Comparison of ENCODE assay signal across 1 cellular context in genomic region chr11:73012121-73012863, GRCh38.
TF ChIP-seq lines count a peak whose summit lies in the region.

No MANE protein-coding gene starts in this region.

TF ChIP-seq in WTC11, 78 proteins besides CTCF, POLR2A, EP300 and RAD21 (continued from another document):
- TF ChIP-seq, protein P1, sequence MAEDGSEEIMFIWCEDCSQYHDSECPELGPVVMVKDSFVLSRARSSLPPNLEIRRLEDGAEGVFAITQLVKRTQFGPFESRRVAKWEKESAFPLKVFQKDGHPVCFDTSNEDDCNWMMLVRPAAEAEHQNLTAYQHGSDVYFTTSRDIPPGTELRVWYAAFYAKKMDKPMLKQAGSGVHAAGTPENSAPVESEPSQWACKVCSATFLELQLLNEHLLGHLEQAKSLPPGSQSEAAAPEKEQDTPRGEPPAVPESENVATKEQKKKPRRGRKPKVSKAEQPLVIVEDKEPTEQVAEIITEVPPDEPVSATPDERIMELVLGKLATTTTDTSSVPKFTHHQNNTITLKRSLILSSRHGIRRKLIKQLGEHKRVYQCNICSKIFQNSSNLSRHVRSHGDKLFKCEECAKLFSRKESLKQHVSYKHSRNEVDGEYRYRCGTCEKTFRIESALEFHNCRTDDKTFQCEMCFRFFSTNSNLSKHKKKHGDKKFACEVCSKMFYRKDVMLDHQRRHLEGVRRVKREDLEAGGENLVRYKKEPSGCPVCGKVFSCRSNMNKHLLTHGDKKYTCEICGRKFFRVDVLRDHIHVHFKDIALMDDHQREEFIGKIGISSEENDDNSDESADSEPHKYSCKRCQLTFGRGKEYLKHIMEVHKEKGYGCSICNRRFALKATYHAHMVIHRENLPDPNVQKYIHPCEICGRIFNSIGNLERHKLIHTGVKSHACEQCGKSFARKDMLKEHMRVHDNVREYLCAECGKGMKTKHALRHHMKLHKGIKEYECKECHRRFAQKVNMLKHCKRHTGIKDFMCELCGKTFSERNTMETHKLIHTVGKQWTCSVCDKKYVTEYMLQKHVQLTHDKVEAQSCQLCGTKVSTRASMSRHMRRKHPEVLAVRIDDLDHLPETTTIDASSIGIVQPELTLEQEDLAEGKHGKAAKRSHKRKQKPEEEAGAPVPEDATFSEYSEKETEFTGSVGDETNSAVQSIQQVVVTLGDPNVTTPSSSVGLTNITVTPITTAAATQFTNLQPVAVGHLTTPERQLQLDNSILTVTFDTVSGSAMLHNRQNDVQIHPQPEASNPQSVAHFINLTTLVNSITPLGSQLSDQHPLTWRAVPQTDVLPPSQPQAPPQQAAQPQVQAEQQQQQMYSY (CRISPR knock-in tag; IDR thresholded peaks at IDR 0.05): no peak
